26 cellular contexts compared by ENCODE assay signal in genomic region chr18:75635096-75635495, GRCh38.
DNase-seq lines count a peak whose midpoint lies in the region; ATAC-seq and TF ChIP-seq lines count a peak whose summit lies in the region.
"Had no signal": no experiment of that assay in that cellular context is flagged by ENCODE, and none has a peak within 500 bp of the region (broad histone marks: within the 10 kb centered on the region; RNA-seq: fewer than 3 reads in every experiment).

No MANE protein-coding gene starts in this region.

- no peaks in the 10 kb centered on the region for H4K20me1 ChIP-seq in GM23338 (replicated peaks; ENCODE audit: insufficient read depth)

- DNase-seq in SHP77 treated with DMSO at 0.1 percent for 48 hours (lab: John Stamatoyannopoulos, UW), result peak; percentile 7
- no peak for DNase-seq in SHP77 (lab: John Stamatoyannopoulos, UW)
- DNase-seq in NCI-H2107 (lab: John Stamatoyannopoulos, UW), result peak; percentile 90
- DNase-seq in NCI-H526 treated with DMSO at 0.1 percent for 48 hours (lab: John Stamatoyannopoulos, UW), result peak; percentile 4
- DNase-seq in activated CD8-positive, alpha-beta T cell treated with anti-CD3 and anti-CD28 coated beads, Interleukin-2, amount 10 ng/mL, durations not matched to agents 7 days and 5 days, result no peak
- DNase-seq in HUDEP-2 (lab: John Stamatoyannopoulos, UW; ENCODE audit: unreplicated experiment in 76 of 76), result no peak
- DNase-seq in GM23338 (ENCODE audit: low spot score), result no peak
- DNase-seq: activated CD4-positive, alpha-beta T cell treated with anti-CD3 and anti-CD28 coated beads for 4 hours; activated CD8-positive, alpha-beta memory T cell treated with anti-CD3 and anti-CD28 coated beads, Interleukin-2, amount 10 ng/mL, durations not matched to agents 7 days and 5 days; aorta; caudate nucleus; foreskin keratinocyte; GOT3; left lung; ovary; Peyer's patch; T-helper 17 cell; transverse colon had no signal

- H3K4me1 Mint-ChIP-seq in activated CD8-positive, alpha-beta T cell treated with anti-CD3 and anti-CD28 coated beads, Interleukin-2, amount 10 ng/mL, durations not matched to agents 7 days and 5 days (ENCODE audit: low read depth), result no peaks in the 10 kb centered on the region
- H3K4me1 Mint-ChIP-seq in GM23338, result peaks cover 17% of the 10 kb centered on the region
- H3K4me1 Mint-ChIP-seq: activated CD8-positive, alpha-beta memory T cell treated with anti-CD3 and anti-CD28 coated beads, Interleukin-2, amount 10 ng/mL, durations not matched to agents 7 days and 5 days; B cell; T-helper 17 cell had no signal

- no peak overlapping the region for H3K4me3 ChIP-seq in GM23338
- H3K4me3 ChIP-seq: left lung, ovary, Peyer's patch, right atrium auricular region, transverse colon had no signal

- H3K4me1 ChIP-seq in GM23338 (ENCODE audit: insufficient read depth), result peaks cover 7% of the 10 kb centered on the region; the same call in 1 of the 2 replicates
- H3K4me1 ChIP-seq: foreskin keratinocyte, left lung, Peyer's patch had no signal

- no peak overlapping the region for H3K4me2 ChIP-seq in GM23338

- no peaks in the 10 kb centered on the region for H3F3A ChIP-seq in GM23338 (replicated peaks; ENCODE audit: low read depth)

- 0 out of 2 replicates have a peak, but pooled peaks cover 7% of the 10 kb centered on the region for H3K9me2 ChIP-seq in GM23338 (ENCODE audit: insufficient read depth)

- no peaks in the 10 kb centered on the region for H3K36me3 Mint-ChIP-seq in activated CD8-positive, alpha-beta T cell treated with anti-CD3 and anti-CD28 coated beads, Interleukin-2, amount 10 ng/mL, durations not matched to agents 7 days and 5 days (ENCODE audit: low read depth)
- H3K36me3 Mint-ChIP-seq in GM23338 (ENCODE audit: low read depth), result no peaks in the 10 kb centered on the region; the same call in 2 of the 3 replicates
- H3K36me3 Mint-ChIP-seq: activated CD8-positive, alpha-beta memory T cell treated with anti-CD3 and anti-CD28 coated beads, Interleukin-2, amount 10 ng/mL, durations not matched to agents 7 days and 5 days; activated naive CD4-positive, alpha-beta T cell treated with anti-CD3 and anti-CD28 coated beads, Interleukin-2, amount 50 U/mL, for 72 hours; natural killer cell treated with Interleukin-12 subunit alpha and Interleukin-12 subunit beta and Interleukin-15 and Interleukin-18, amount 100 ng/mL, for 72 hours had no signal

- H3K36me3 ChIP-seq in GM23338 (ENCODE audit: insufficient read depth), result no peaks in the 10 kb centered on the region
- H3K36me3 ChIP-seq: left lung, ovary, Peyer's patch, right atrium auricular region, transverse colon had no signal

- H3K27me3 Mint-ChIP-seq in activated CD8-positive, alpha-beta T cell treated with anti-CD3 and anti-CD28 coated beads, Interleukin-2, amount 10 ng/mL, durations not matched to agents 7 days and 5 days (ENCODE audit: low read depth), result no peaks in the 10 kb centered on the region
- H3K27me3 Mint-ChIP-seq in GM23338 (ENCODE audit: insufficient read depth, low read depth, poor library complexity), result peaks cover 2% of the 10 kb centered on the region
- H3K27me3 Mint-ChIP-seq: activated CD8-positive, alpha-beta memory T cell treated with anti-CD3 and anti-CD28 coated beads, Interleukin-2, amount 10 ng/mL, durations not matched to agents 7 days and 5 days; B cell had no signal

- no peak overlapping the region for H3K27ac ChIP-seq in GM23338 (ENCODE audit: low read depth)
- H3K27ac ChIP-seq: foreskin keratinocyte, left lung, ovary, Peyer's patch, right atrium auricular region, transverse colon had no signal

- H2AFZ ChIP-seq in GM23338, result no peak overlapping the region

- no peaks in the 10 kb centered on the region for H3K79me2 ChIP-seq in GM23338 (replicated peaks; ENCODE audit: insufficient read depth)

- H3K27ac Mint-ChIP-seq in activated CD8-positive, alpha-beta T cell treated with anti-CD3 and anti-CD28 coated beads, Interleukin-2, amount 10 ng/mL, durations not matched to agents 7 days and 5 days, result no peak overlapping the region
- H3K27ac Mint-ChIP-seq in GM23338, result no peak overlapping the region
- H3K27ac Mint-ChIP-seq: activated CD8-positive, alpha-beta memory T cell treated with anti-CD3 and anti-CD28 coated beads, Interleukin-2, amount 10 ng/mL, durations not matched to agents 7 days and 5 days; activated naive CD4-positive, alpha-beta T cell treated with anti-CD3 and anti-CD28 coated beads, Interleukin-2, amount 50 U/mL, for 72 hours; B cell; mesothelial cell of epicardium; natural killer cell treated with Interleukin-12 subunit alpha and Interleukin-12 subunit beta and Interleukin-15 and Interleukin-18, amount 100 ng/mL, for 72 hours; stimulated activated naive CD8-positive, alpha-beta T cell treated with anti-CD3 and anti-CD28 coated beads, Interleukin-15, Interleukin-2, amounts not matched to agents 100 ng/mL and 50 ng/mL, for 24 hours; T-helper 17 cell had no signal

- POLR2A ChIA-PET in activated CD8-positive, alpha-beta T cell treated with anti-CD3 and anti-CD28 coated beads, Interleukin-2, amount 10 ng/mL, durations not matched to agents 7 days and 5 days (lab: Charles Lee), result no interaction called here

- ATAC-seq in GM18517 (IDR thresholded peaks at IDR 0.05; ENCODE audit: unreplicated experiment), result no peak
- ATAC-seq in activated CD8-positive, alpha-beta T cell treated with anti-CD3 and anti-CD28 coated beads, Interleukin-2, amount 10 ng/mL, durations not matched to agents 7 days and 5 days, result no peak
- no peak for ATAC-seq in GM23338
- ATAC-seq: activated CD8-positive, alpha-beta memory T cell treated with anti-CD3 and anti-CD28 coated beads, Interleukin-2, amount 10 ng/mL, durations not matched to agents 7 days and 5 days; activated naive CD4-positive, alpha-beta T cell treated with anti-CD3 and anti-CD28 coated beads, Interleukin-2, amount 50 U/mL, for 72 hours; foreskin keratinocyte; HepG2; left lung; T-helper 17 cell had no signal

- TF ChIP-seq CTCF in GM23338 (conservative IDR thresholded peaks at IDR 0.05; ENCODE audit: low read depth in 2 of 2), result no peak

- no peaks in the 10 kb centered on the region for H3K9me3 Mint-ChIP-seq in activated CD8-positive, alpha-beta T cell treated with anti-CD3 and anti-CD28 coated beads, Interleukin-2, amount 10 ng/mL, durations not matched to agents 7 days and 5 days (ENCODE audit: insufficient read depth)
- peaks cover 8% of the 10 kb centered on the region; the same call in 2 of the 3 replicates for H3K9me3 Mint-ChIP-seq in GM23338
- H3K9me3 Mint-ChIP-seq: activated naive CD4-positive, alpha-beta T cell treated with anti-CD3 and anti-CD28 coated beads, Interleukin-2, amount 50 U/mL, for 72 hours; natural killer cell treated with Interleukin-12 subunit alpha and Interleukin-12 subunit beta and Interleukin-15 and Interleukin-18, amount 100 ng/mL, for 72 hours; stimulated activated naive CD8-positive, alpha-beta T cell treated with anti-CD3 and anti-CD28 coated beads, Interleukin-15, Interleukin-2, amounts not matched to agents 100 ng/mL and 50 ng/mL, for 24 hours had no signal

- H3K27me3 ChIP-seq in GM23338 (ENCODE audit: insufficient read depth), result no peaks in the 10 kb centered on the region
- H3K27me3 ChIP-seq: foreskin keratinocyte, left lung, ovary, Peyer's patch, right atrium auricular region, transverse colon had no signal

- CTCF ChIA-PET in activated CD8-positive, alpha-beta T cell treated with anti-CD3 and anti-CD28 coated beads, Interleukin-2, amount 10 ng/mL, durations not matched to agents 7 days and 5 days (lab: Charles Lee), result no interaction called here

- no peak overlapping the region for H3K4me3 Mint-ChIP-seq in activated CD8-positive, alpha-beta T cell treated with anti-CD3 and anti-CD28 coated beads, Interleukin-2, amount 10 ng/mL, durations not matched to agents 7 days and 5 days
- no peak overlapping the region for H3K4me3 Mint-ChIP-seq in GM23338
- H3K4me3 Mint-ChIP-seq: activated CD8-positive, alpha-beta memory T cell treated with anti-CD3 and anti-CD28 coated beads, Interleukin-2, amount 10 ng/mL, durations not matched to agents 7 days and 5 days; B cell; mesothelial cell of epicardium; natural killer cell treated with Interleukin-12 subunit alpha and Interleukin-12 subunit beta and Interleukin-15 and Interleukin-18, amount 100 ng/mL, for 72 hours; stimulated activated naive CD8-positive, alpha-beta T cell treated with anti-CD3 and anti-CD28 coated beads, Interleukin-15, Interleukin-2, amounts not matched to agents 100 ng/mL and 50 ng/mL, for 24 hours; T-helper 17 cell had no signal

TF ChIP-seq in GM23338, 12 proteins besides CTCF, POLR2A, EP300 and RAD21 (continues in another document):
- TF ChIP-seq ZNF331 (CRISPR knock-in tag; IDR thresholded peaks at IDR 0.05; ENCODE audit: low read depth) (no peak), EZH2 (IDR thresholded peaks at IDR 0.05; ENCODE audit: low read depth, unreplicated experiment) (no peak)

Comparison
In these comparisons a context has a peak if more than half of its experiments do, and no peak if none do; other contexts are left out.
1. DNase-seq: peak in SHP77 treated with DMSO at 0.1 percent for 48 hours (single experiment), NCI-H2107 (single experiment) and NCI-H526 treated with DMSO at 0.1 percent for 48 hours (single experiment); none in SHP77 (0 of 2), activated CD8-positive, alpha-beta T cell treated with anti-CD3 and anti-CD28 coated beads, Interleukin-2, amount 10 ng/mL, durations not matched to agents 7 days and 5 days (single experiment), HUDEP-2 (0 of 76) and GM23338 (single experiment).